In genomic region chr6:132207991-132208390, GRCh38 we compare ENCODE assay signal across 28 cellular contexts.
"Had no signal": no experiment of that assay in that cellular context is flagged by ENCODE, and none has a peak within 500 bp of the region (broad histone marks: within the 10 kb centered on the region; RNA-seq: fewer than 3 reads in every experiment).

No MANE protein-coding gene starts in this region.

- H3K4me3 ChIP-seq: ascending aorta, cardiac muscle cell had no signal

- DNase-seq: activated B cell treated with CpG ODN at 0.5 μM for 24 hours; activated CD4-positive, alpha-beta memory T cell treated with anti-CD3 and anti-CD28 coated beads for 36 hours; activated CD4-positive, alpha-beta T cell treated with anti-CD3 and anti-CD28 coated beads for 4 hours; activated CD4-positive, alpha-beta T cell treated with anti-CD3 and anti-CD28 coated beads, Interleukin-2, amount 10 ng/mL, durations not matched to agents 24 days and 14 days; activated CD4-positive, alpha-beta T cell treated with anti-CD3 and anti-CD28 coated beads, Interleukin-2, amount 50 U/mL, for 1 hour; activated CD4-positive, alpha-beta T cell treated with anti-CD3 and anti-CD28 coated beads, Interleukin-2, amount 50 U/mL, for 4 hours; activated CD4-positive, CD25-positive, alpha-beta regulatory T cell treated with anti-CD3 and anti-CD28 coated beads, Interleukin-2, amount 50 U/mL, for 72 hours; activated CD8-positive, alpha-beta memory T cell treated with anti-CD3 and anti-CD28 coated beads, Interleukin-2, amount 50 U/mL, for 4 hours; activated CD8-positive, alpha-beta T cell treated with anti-CD3 and anti-CD28 coated beads for 36 hours; activated effector memory CD4-positive, alpha-beta T cell treated with Interleukin-2 at 50 U/mL for 16 hours; activated gamma-delta T cell; activated naive CD4-positive, alpha-beta T cell treated with anti-CD3 and anti-CD28 coated beads, Interleukin-2, amount 10 ng/mL, durations not matched to agents 7 days and 5 days; activated naive CD4-positive, alpha-beta T cell treated with Interleukin-2 at 50 U/mL for 16 hours; activated naive CD8-positive, alpha-beta T cell treated with anti-CD3 and anti-CD28 coated beads, Interleukin-2, amount 10 ng/mL, durations not matched to agents 7 days and 5 days; activated naive CD8-positive, alpha-beta T cell treated with anti-CD3 and anti-CD28 coated beads, Interleukin-2, amount 50 U/mL, for 24 hours; activated T-cell treated with anti-CD3 and anti-CD28 coated beads for 4 hours; activated T-cell treated with anti-CD3 and anti-CD28 coated beads, Interleukin-2, amount 50 U/mL, for 1 hour; activated T-cell treated with anti-CD3 and anti-CD28 coated beads, Interleukin-2, amount 50 U/mL, for 4 hours; amygdala; anterior cingulate cortex; caudate nucleus; cerebellar nuclear complex; T-helper 1 cell; T-helper 2 cell; T-helper 9 cell had no signal

- ATAC-seq: activated CD8-positive, alpha-beta T cell treated with anti-CD3 and anti-CD28 coated beads for 36 hours; activated naive CD8-positive, alpha-beta T cell treated with anti-CD3 and anti-CD28 coated beads, Interleukin-2, amount 50 U/mL, for 24 hours; activated T-cell treated with anti-CD3 and anti-CD28 coated beads, Interleukin-2, amount 50 U/mL, for 4 hours had no signal

- H3K36me3 ChIP-seq: ascending aorta, cardiac muscle cell had no signal

- H3K9me3 ChIP-seq: ascending aorta had no signal

- H3K4me1 ChIP-seq: ascending aorta had no signal

- H3K27ac ChIP-seq: ascending aorta, cardiac muscle cell, VCaP had no signal
